Comparison of ENCODE assay signal across 8 cellular contexts in genomic region chr10:28532223-28532508, GRCh38. TPM values are rescaled to one million over a fixed set of nuclear protein-coding genes. Genes with fewer than 3 reads are reported as not detected.
DNase-seq lines count a peak whose midpoint lies in the region; ATAC-seq and TF ChIP-seq lines count a peak whose summit lies in the region.

No MANE protein-coding gene starts in this region.

- peak overlapping the region; percentile 57 to 99 for H3K4me3 ChIP-seq in vagina

- peak overlapping the region; percentile 94 for H3K27ac ChIP-seq in epithelial cell of prostate
- H3K27ac ChIP-seq in vagina, result peak overlapping the region; percentile 88

- H3K4me1 Mint-ChIP-seq in T-helper 2 cell treated with Interferon-gamma antibody and Interleukin-4, amounts not matched to agents 5 μg/mL and 100 μg/mL, for 36 hours (ENCODE audit: low read depth), result peaks cover 44% of the 10 kb centered on the region
- H3K4me1 Mint-ChIP-seq in nephron, result peaks cover 42% of the 10 kb centered on the region

- TF ChIP-seq CTCF in nephron (IDR thresholded peaks at IDR 0.05; ENCODE audit: unreplicated experiment in 3 of 3) (no peak), vagina (IDR thresholded peaks at IDR 0.05) (no peak)

- H3K4me1 ChIP-seq in vagina, result peaks cover 55% of the 10 kb centered on the region

- intact Hi-C loops in vagina (cut with DNase I), result loop anchor here (5.0 kb wide), 1 partner anchor 1375 kb away; the partner anchor contains the start of gene MASTL

- H3K36me3 Mint-ChIP-seq in T-helper 2 cell treated with Interferon-gamma antibody and Interleukin-4, amounts not matched to agents 5 μg/mL and 100 μg/mL, for 36 hours (ENCODE audit: low read depth), result peaks cover 58% of the 10 kb centered on the region
- peaks cover 43% of the 10 kb centered on the region for H3K36me3 Mint-ChIP-seq in nephron (ENCODE audit: low read depth)

- H3K4me3 Mint-ChIP-seq in T-helper 2 cell treated with Interferon-gamma antibody and Interleukin-4, amounts not matched to agents 5 μg/mL and 100 μg/mL, for 36 hours, result peak overlapping the region; percentile 94
- peak overlapping the region; percentile 97 to 100 (median 98) for H3K4me3 Mint-ChIP-seq in nephron

- no peaks in the 10 kb centered on the region for H3K9me3 Mint-ChIP-seq in T-helper 2 cell treated with Interferon-gamma antibody and Interleukin-4, amounts not matched to agents 5 μg/mL and 100 μg/mL, for 36 hours
- H3K9me3 Mint-ChIP-seq in nephron, result peaks cover 2% of the 10 kb centered on the region

- H3K27me3 Mint-ChIP-seq in T-helper 2 cell treated with Interferon-gamma antibody and Interleukin-4, amounts not matched to agents 5 μg/mL and 100 μg/mL, for 36 hours (ENCODE audit: low read depth), result no peaks in the 10 kb centered on the region
- H3K27me3 Mint-ChIP-seq in nephron (ENCODE audit: low read depth), result no peaks in the 10 kb centered on the region

- H3K27me3 ChIP-seq in vagina, result no peaks in the 10 kb centered on the region

- peaks cover 0 to 16% of the 10 kb centered on the region in 2 donors for H3K36me3 ChIP-seq in vagina

- no peak for TF ChIP-seq POLR2A in vagina (IDR thresholded peaks at IDR 0.05)

- no peaks in the 10 kb centered on the region for H3K9me3 ChIP-seq in vagina

- peak; percentile 45 for ATAC-seq in GM19455 (IDR thresholded peaks at IDR 0.05; ENCODE audit: unreplicated experiment)
- peak; percentile 24 for ATAC-seq in HG03469 (IDR thresholded peaks at IDR 0.05; ENCODE audit: unreplicated experiment)

- peak; percentile 71 for DNase-seq in ELR (ENCODE audit: low read depth)
- no peak for DNase-seq in T-helper 2 cell treated with Interferon-gamma antibody and Interleukin-4, amounts not matched to agents 5 μg/mL and 100 μg/mL, for 36 hours (ENCODE audit: low spot score)
- DNase-seq in epithelial cell of prostate (ENCODE audit: low read depth, low spot score), result no peak
- no peak for DNase-seq in vagina (ENCODE audit: extremely low spot score in 2 of 2)
- DNase-seq in NCI-H774 (lab: John Stamatoyannopoulos, UW), result no peak

- peak overlapping the region; percentile 95 for H3K27ac Mint-ChIP-seq in T-helper 2 cell treated with Interferon-gamma antibody and Interleukin-4, amounts not matched to agents 5 μg/mL and 100 μg/mL, for 36 hours
- H3K27ac Mint-ChIP-seq in nephron, result peak overlapping the region; percentile 97 to 100 (median 100)

RNA-seq across cellular contexts. Expression of gene WAC, which starts 0.8 kb away (rescaled TPM):
- total RNA-seq in vagina, result 112 TPM
